Comparison of ENCODE assay signal across 33 cellular contexts in the genomic region with DNA sequence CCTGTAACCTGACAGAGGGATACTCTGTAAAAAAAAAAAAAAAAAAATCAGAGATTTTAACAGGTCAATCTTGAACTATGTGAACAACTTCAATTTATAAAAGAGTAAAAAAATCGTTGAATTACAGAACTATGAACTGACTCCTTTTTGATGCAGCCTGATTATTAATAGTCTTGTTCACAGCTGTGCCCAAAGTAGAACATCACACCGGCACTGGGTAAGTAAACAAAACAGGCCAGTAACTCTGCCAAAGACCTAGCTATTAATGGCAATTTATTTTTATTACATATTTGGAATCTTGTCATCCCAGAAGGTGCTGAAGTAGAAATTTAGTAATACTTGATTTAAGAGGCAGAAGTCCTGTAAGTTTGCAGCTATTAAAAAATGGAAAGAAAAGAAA. TPM values are rescaled to one million over a fixed set of nuclear protein-coding genes. Genes with fewer than 3 reads are reported as not detected.
"Had no signal": no experiment of that assay in that cellular context is flagged by ENCODE, and none has a peak within 500 bp of the region (broad histone marks: within the 10 kb centered on the region; RNA-seq: fewer than 3 reads in every experiment).

No MANE protein-coding gene starts in this region.

- ATAC-seq: activated CD4-positive, alpha-beta T cell treated with anti-CD3 and anti-CD28 coated beads for 36 hours; activated CD8-positive, alpha-beta memory T cell treated with anti-CD3 and anti-CD28 coated beads, Interleukin-2, amount 10 ng/mL, durations not matched to agents 7 days and 5 days; activated CD8-positive, alpha-beta T cell treated with anti-CD3 and anti-CD28 coated beads, Interleukin-2, amount 10 ng/mL, durations not matched to agents 7 days and 5 days; activated naive CD8-positive, alpha-beta T cell treated with anti-CD3 and anti-CD28 coated beads, Interleukin-2, amount 50 U/mL, for 24 hours; body of pancreas; effector memory CD8-positive, alpha-beta T cell; foreskin keratinocyte; gastrocnemius medialis; heart right ventricle had no signal

- H3K9me3 Mint-ChIP-seq: activated CD4-positive, alpha-beta memory T cell treated with anti-CD3 and anti-CD28 coated beads for 36 hours; activated CD4-positive, alpha-beta T cell treated with anti-CD3 and anti-CD28 coated beads, Interleukin-2, amount 10 ng/mL, durations not matched to agents 24 days and 14 days; activated naive CD4-positive, alpha-beta T cell treated with anti-CD3 and anti-CD28 coated beads for 36 hours; activated naive CD4-positive, alpha-beta T cell treated with anti-CD3 and anti-CD28 coated beads, Interleukin-2, amount 50 U/mL, for 24 hours; activated naive CD8-positive, alpha-beta T cell treated with anti-CD3 and anti-CD28 coated beads for 36 hours; activated naive CD8-positive, alpha-beta T cell treated with anti-CD3 and anti-CD28 coated beads, Interleukin-2, amount 50 U/mL, for 24 hours; activated T-helper 1 cell treated with anti-CD3 and anti-CD28 coated beads, Interleukin-12 subunit alpha, Interleukin-12 subunit beta, Interleukin-2, Interleukin-4 antibody, amounts not matched to agents 30 ng/mL and 10 ng/mL and 1 ng/mL, durations not matched to agents 14 hours and 24 hours and 36 hours; activated T-helper 2 cell treated with anti-CD3 and anti-CD28 coated beads, Interferon-gamma antibody, Interleukin-2, Interleukin-4, amounts not matched to agents 10 μg/mL and 5 μg/mL and 100 μg/mL, durations not matched to agents 14 hours and 24 hours and 36 hours; effector memory CD8-positive, alpha-beta T cell had no signal

- H3K4me3 Mint-ChIP-seq: activated CD4-positive, alpha-beta memory T cell treated with anti-CD3 and anti-CD28 coated beads for 36 hours; activated CD4-positive, alpha-beta T cell treated with anti-CD3 and anti-CD28 coated beads for 36 hours; activated CD4-positive, alpha-beta T cell treated with anti-CD3 and anti-CD28 coated beads, Interleukin-2, amount 10 ng/mL, durations not matched to agents 24 days and 14 days; activated CD8-positive, alpha-beta memory T cell treated with anti-CD3 and anti-CD28 coated beads, Interleukin-2, amount 10 ng/mL, durations not matched to agents 7 days and 5 days; activated CD8-positive, alpha-beta T cell treated with anti-CD3 and anti-CD28 coated beads, Interleukin-2, amount 10 ng/mL, durations not matched to agents 7 days and 5 days; activated naive CD4-positive, alpha-beta T cell treated with anti-CD3 and anti-CD28 coated beads for 36 hours; activated naive CD4-positive, alpha-beta T cell treated with anti-CD3 and anti-CD28 coated beads, Interleukin-2, amount 50 U/mL, for 24 hours; activated naive CD8-positive, alpha-beta T cell treated with anti-CD3 and anti-CD28 coated beads for 36 hours; activated naive CD8-positive, alpha-beta T cell treated with anti-CD3 and anti-CD28 coated beads, Interleukin-2, amount 50 U/mL, for 24 hours; activated T-helper 1 cell treated with anti-CD3 and anti-CD28 coated beads, Interleukin-12 subunit alpha, Interleukin-12 subunit beta, Interleukin-2, Interleukin-4 antibody, amounts not matched to agents 30 ng/mL and 10 ng/mL and 1 ng/mL, durations not matched to agents 14 hours and 24 hours and 36 hours; effector memory CD8-positive, alpha-beta T cell had no signal

- H3K36me3 ChIP-seq: adrenal gland, esophagus muscularis mucosa, gastrocnemius medialis, heart right ventricle had no signal

- H3K27me3 ChIP-seq: adrenal gland, body of pancreas, esophagus muscularis mucosa, gastrocnemius medialis, heart right ventricle, hepatocyte had no signal

- H3K9me3 ChIP-seq: adrenal gland, body of pancreas, esophagus muscularis mucosa, gastrocnemius medialis, heart right ventricle had no signal

- H3K4me1 Mint-ChIP-seq: activated CD4-positive, alpha-beta T cell treated with anti-CD3 and anti-CD28 coated beads for 36 hours; activated CD4-positive, alpha-beta T cell treated with anti-CD3 and anti-CD28 coated beads, Interleukin-2, amount 10 ng/mL, durations not matched to agents 24 days and 14 days; activated CD8-positive, alpha-beta memory T cell treated with anti-CD3 and anti-CD28 coated beads, Interleukin-2, amount 10 ng/mL, durations not matched to agents 7 days and 5 days; activated naive CD4-positive, alpha-beta T cell treated with anti-CD3 and anti-CD28 coated beads, Interleukin-2, amount 50 U/mL, for 24 hours; activated naive CD8-positive, alpha-beta T cell treated with anti-CD3 and anti-CD28 coated beads for 36 hours; activated naive CD8-positive, alpha-beta T cell treated with anti-CD3 and anti-CD28 coated beads, Interleukin-2, amount 50 U/mL, for 24 hours had no signal

- H3K27ac Mint-ChIP-seq: activated CD4-positive, alpha-beta memory T cell treated with anti-CD3 and anti-CD28 coated beads for 36 hours; activated CD4-positive, alpha-beta T cell treated with anti-CD3 and anti-CD28 coated beads for 36 hours; activated CD4-positive, alpha-beta T cell treated with anti-CD3 and anti-CD28 coated beads, Interleukin-2, amount 10 ng/mL, durations not matched to agents 24 days and 14 days; activated CD8-positive, alpha-beta memory T cell treated with anti-CD3 and anti-CD28 coated beads, Interleukin-2, amount 10 ng/mL, durations not matched to agents 7 days and 5 days; activated CD8-positive, alpha-beta T cell treated with anti-CD3 and anti-CD28 coated beads, Interleukin-2, amount 10 ng/mL, durations not matched to agents 7 days and 5 days; activated naive CD4-positive, alpha-beta T cell treated with anti-CD3 and anti-CD28 coated beads for 36 hours; activated naive CD4-positive, alpha-beta T cell treated with anti-CD3 and anti-CD28 coated beads, Interleukin-2, amount 50 U/mL, for 24 hours; activated naive CD8-positive, alpha-beta T cell treated with anti-CD3 and anti-CD28 coated beads for 36 hours; activated naive CD8-positive, alpha-beta T cell treated with anti-CD3 and anti-CD28 coated beads, Interleukin-2, amount 50 U/mL, for 24 hours; activated T-helper 1 cell treated with anti-CD3 and anti-CD28 coated beads, Interleukin-12 subunit alpha, Interleukin-12 subunit beta, Interleukin-2, Interleukin-4 antibody, amounts not matched to agents 30 ng/mL and 10 ng/mL and 1 ng/mL, durations not matched to agents 14 hours and 24 hours and 36 hours; activated T-helper 2 cell treated with anti-CD3 and anti-CD28 coated beads, Interferon-gamma antibody, Interleukin-2, Interleukin-4, amounts not matched to agents 10 μg/mL and 5 μg/mL and 100 μg/mL, durations not matched to agents 14 hours and 24 hours and 36 hours; effector memory CD8-positive, alpha-beta T cell had no signal

- H3K4me1 ChIP-seq: adrenal gland, body of pancreas, foreskin keratinocyte, gastrocnemius medialis had no signal

- H3K27me3 Mint-ChIP-seq: activated naive CD4-positive, alpha-beta T cell treated with anti-CD3 and anti-CD28 coated beads, Interleukin-2, amount 50 U/mL, for 24 hours; activated naive CD8-positive, alpha-beta T cell treated with anti-CD3 and anti-CD28 coated beads for 36 hours had no signal

- H3K27ac ChIP-seq: adrenal gland, body of pancreas, esophagus muscularis mucosa, foreskin keratinocyte, gastrocnemius medialis, heart right ventricle, hepatocyte had no signal

- H3K4me3 ChIP-seq: adrenal gland, body of pancreas, esophagus muscularis mucosa, gastrocnemius medialis, heart right ventricle, hepatocyte had no signal

- H3K36me3 Mint-ChIP-seq: activated CD4-positive, alpha-beta memory T cell treated with anti-CD3 and anti-CD28 coated beads for 36 hours; activated CD8-positive, alpha-beta memory T cell treated with anti-CD3 and anti-CD28 coated beads, Interleukin-2, amount 10 ng/mL, durations not matched to agents 7 days and 5 days; activated naive CD4-positive, alpha-beta T cell treated with anti-CD3 and anti-CD28 coated beads, Interleukin-2, amount 50 U/mL, for 24 hours; activated naive CD8-positive, alpha-beta T cell treated with anti-CD3 and anti-CD28 coated beads for 36 hours had no signal

- DNase-seq: activated CD4-positive, alpha-beta memory T cell treated with anti-CD3 and anti-CD28 coated beads for 36 hours; activated CD4-positive, alpha-beta T cell treated with anti-CD3 and anti-CD28 coated beads for 36 hours; activated CD4-positive, alpha-beta T cell treated with anti-CD3 and anti-CD28 coated beads, Interleukin-2, amount 10 ng/mL, durations not matched to agents 24 days and 14 days; activated CD4-positive, CD25-positive, alpha-beta regulatory T cell; activated CD4-positive, CD25-positive, alpha-beta regulatory T cell treated with anti-CD3 and anti-CD28 coated beads, Interleukin-2, amount 50 U/mL, for 72 hours; activated CD8-positive, alpha-beta memory T cell treated with anti-CD3 and anti-CD28 coated beads, Interleukin-2, amount 10 ng/mL, durations not matched to agents 7 days and 5 days; activated CD8-positive, alpha-beta memory T cell treated with anti-CD3 and anti-CD28 coated beads, Interleukin-2, amount 50 U/mL, for 4 hours; activated CD8-positive, alpha-beta T cell treated with anti-CD3 and anti-CD28 coated beads, Interleukin-2, amount 10 ng/mL, durations not matched to agents 7 days and 5 days; activated effector memory CD4-positive, alpha-beta T cell treated with anti-CD3 and anti-CD28 coated beads, Interleukin-2, amount 50 U/mL, for 16 hours; activated naive CD4-positive, alpha-beta T cell treated with anti-CD3 and anti-CD28 coated beads for 36 hours; activated naive CD8-positive, alpha-beta T cell treated with anti-CD3 and anti-CD28 coated beads for 36 hours; activated naive CD8-positive, alpha-beta T cell treated with anti-CD3 and anti-CD28 coated beads, Interleukin-2, amount 50 U/mL, for 24 hours; activated T-cell treated with anti-CD3 and anti-CD28 coated beads, Interleukin-2, amount 50 U/mL, for 1 hour; activated T-cell treated with anti-CD3 and anti-CD28 coated beads, Interleukin-2, amount 50 U/mL, for 48 hours; adrenal gland; amygdala; aorta; body of pancreas; caudate nucleus; cortex of kidney; dermis blood vessel endothelial cell; effector CD4-positive, alpha-beta T cell; effector memory CD8-positive, alpha-beta T cell; erythroblast; foreskin keratinocyte; gastrocnemius medialis; heart right ventricle had no signal

RNA-seq across cellular contexts. Expression of a gene that starts 31.4 kb away (rescaled TPM):
- total RNA-seq: activated CD4-positive, alpha-beta memory T cell treated with anti-CD3 and anti-CD28 coated beads for 36 hours; activated CD4-positive, alpha-beta T cell treated with anti-CD3 and anti-CD28 coated beads for 36 hours; activated CD4-positive, alpha-beta T cell treated with anti-CD3 and anti-CD28 coated beads, Interleukin-2, amount 10 ng/mL, durations not matched to agents 24 days and 14 days; activated CD8-positive, alpha-beta memory T cell treated with anti-CD3 and anti-CD28 coated beads for 36 hours; activated CD8-positive, alpha-beta memory T cell treated with anti-CD3 and anti-CD28 coated beads, Interleukin-2, amount 10 ng/mL, durations not matched to agents 7 days and 5 days; activated CD8-positive, alpha-beta T cell treated with anti-CD3 and anti-CD28 coated beads, Interleukin-2, amount 10 ng/mL, durations not matched to agents 7 days and 5 days; activated naive CD8-positive, alpha-beta T cell treated with anti-CD3 and anti-CD28 coated beads for 36 hours; activated T-helper 1 cell treated with anti-CD3 and anti-CD28 coated beads, Interleukin-12 subunit alpha, Interleukin-12 subunit beta, Interleukin-2, Interleukin-4 antibody, amounts not matched to agents 30 ng/mL and 10 ng/mL and 1 ng/mL, durations not matched to agents 14 hours and 24 hours and 36 hours had no signal
